ENCODE assay signal across 25 cellular contexts in genomic region chr18:62658028-62658427, GRCh38.
"Had no signal": no experiment of that assay in that cellular context is flagged by ENCODE, and none has a peak within 500 bp of the region (broad histone marks: within the 10 kb centered on the region; RNA-seq: fewer than 3 reads in every experiment).

No MANE protein-coding gene starts in this region.

- H3K27ac ChIP-seq: SJSA1 had no signal

- FAIRE-seq: astrocyte, RCC 7860 had no signal

- ATAC-seq: activated CD8-positive, alpha-beta T cell treated with anti-CD3 and anti-CD28 coated beads, Interleukin-2, amount 10 ng/mL, durations not matched to agents 7 days and 5 days; activated naive CD4-positive, alpha-beta T cell treated with anti-CD3 and anti-CD28 coated beads, Interleukin-2, amount 50 U/mL, for 72 hours; activated naive CD8-positive, alpha-beta T cell treated with anti-CD3 and anti-CD28 coated beads, Interleukin-2, amount 50 U/mL, for 24 hours; SK-N-SH treated with all-trans-retinoic acid at 6 μM for 48 hours had no signal

- DNase-seq: activated CD4-positive, alpha-beta T cell treated with anti-CD3 and anti-CD28 coated beads for 48 hours; activated CD4-positive, alpha-beta T cell treated with anti-CD3 and anti-CD28 coated beads, Interleukin-2, amount 50 U/mL, for 4 hours; activated CD4-positive, CD25-positive, alpha-beta regulatory T cell treated with anti-CD3 and anti-CD28 coated beads, Interleukin-2, amount 50 U/mL, for 72 hours; activated CD8-positive, alpha-beta memory T cell treated with anti-CD3 and anti-CD28 coated beads, Interleukin-2, amount 50 U/mL, for 48 hours; activated CD8-positive, alpha-beta T cell treated with anti-CD3 and anti-CD28 coated beads, Interleukin-2, amount 10 ng/mL, durations not matched to agents 7 days and 5 days; activated effector memory CD4-positive, alpha-beta T cell treated with Interleukin-2 at 50 U/mL for 16 hours; activated naive CD4-positive, alpha-beta T cell treated with Interleukin-2 at 50 U/mL for 16 hours; activated naive CD8-positive, alpha-beta T cell treated with anti-CD3 and anti-CD28 coated beads, Interleukin-2, amount 50 U/mL, for 24 hours; activated T-cell treated with anti-CD3 and anti-CD28 coated beads, Interleukin-2, amount 50 U/mL, for 1 hour; amniotic stem cell; MG63; MV-4-11; NCI-H1105; NCI-H1436; NCI-H1694 treated with DMSO at 0.1 percent for 48 hours; NCI-H2029 treated with DMSO at 0.1 percent for 48 hours; NCI-H345; NCI-H510A treated with DMSO at 0.1 percent for 48 hours; NCI-H69; SHP77 had no signal

- H3K36me3 ChIP-seq: MG63, SJSA1 had no signal

- H3K4me3 ChIP-seq: MG63, SJSA1 had no signal

- H3K27me3 ChIP-seq: MG63, SJSA1 had no signal

- H3K9me3 ChIP-seq: MG63 had no signal
